In genomic region chr17:1492249-1493206, GRCh38 we compare ENCODE assay signal across 1 cellular context.
TF ChIP-seq lines count a peak whose summit lies in the region.

TSS of gene MYO1C (minus strand) at chr17:1492686. CDS start at chr17:1492487, 199 bp downstream.

TF ChIP-seq in HepG2, 621 proteins besides CTCF, POLR2A, EP300 and RAD21 (continued from another document and continues in another):
- no peak for TF ChIP-seq CAMTA2 (CRISPR knock-in tag; IDR thresholded peaks at IDR 0.05; ENCODE audit: borderline replicate concordance)
- no peak for TF ChIP-seq ATM (IDR thresholded peaks at IDR 0.05; ENCODE audit: borderline replicate concordance)
- no peak for TF ChIP-seq TFAP4 (IDR thresholded peaks at IDR 0.05; ENCODE audit: borderline replicate concordance, low read depth)
- TF ChIP-seq ZNF761 (CRISPR knock-in tag; conservative IDR thresholded peaks at IDR 0.05): 0 out of 2 replicates have a peak, but pooled peaks have one; percentile 42
- TF ChIP-seq ARID4A (CRISPR knock-in tag; IDR thresholded peaks at IDR 0.05; ENCODE audit: borderline replicate concordance): peak; percentile 42; the same call in 1 of the 2 replicates
- no peak for TF ChIP-seq NR2F1 (CRISPR knock-in tag; IDR thresholded peaks at IDR 0.05)
- no peak for TF ChIP-seq ZNF205 (CRISPR knock-in tag; IDR thresholded peaks at IDR 0.05)
- TF ChIP-seq ZSCAN5A (CRISPR knock-in tag; IDR thresholded peaks at IDR 0.05; ENCODE audit: borderline replicate concordance): no peak
- no peak for TF ChIP-seq CSRNP2 (CRISPR knock-in tag; conservative IDR thresholded peaks at IDR 0.05; ENCODE audit: low read depth)
- no peak for TF ChIP-seq GPN1 (CRISPR knock-in tag; IDR thresholded peaks at IDR 0.05; ENCODE audit: borderline replicate concordance)
- TF ChIP-seq ZNF556 (CRISPR knock-in tag; IDR thresholded peaks at IDR 0.05; ENCODE audit: borderline replicate concordance): peak; percentile 15; the same call in 1 of the 2 replicates
- TF ChIP-seq HDAC2 (CRISPR knock-in tag; IDR thresholded peaks at IDR 0.05): no peak
- TF ChIP-seq ZNF687 (CRISPR knock-in tag; IDR thresholded peaks at IDR 0.05): peak; percentile 74
- TF ChIP-seq ZFP1 (CRISPR knock-in tag; IDR thresholded peaks at IDR 0.05): no peak
- no peak for TF ChIP-seq ZBTB43 (CRISPR knock-in tag; conservative IDR thresholded peaks at IDR 0.05)
- no peak; the same call in 1 of the 2 replicates for TF ChIP-seq PHF21A (CRISPR knock-in tag; IDR thresholded peaks at IDR 0.05)
- no peak for TF ChIP-seq IRF1 (CRISPR knock-in tag; IDR thresholded peaks at IDR 0.05; ENCODE audit: low read depth)
- no peak for TF ChIP-seq TEAD3 (CRISPR knock-in tag; optimal IDR thresholded peaks at IDR 0.05; ENCODE audit: borderline replicate concordance)
- TF ChIP-seq SKIL (CRISPR knock-in tag; IDR thresholded peaks at IDR 0.05; ENCODE audit: borderline replicate concordance): no peak
- TF ChIP-seq NONO (IDR thresholded peaks at IDR 0.05): no peak
- no peak; the same call in 1 of the 2 replicates for TF ChIP-seq NONO (CRISPR knock-in tag; conservative IDR thresholded peaks at IDR 0.05)
- no peak for TF ChIP-seq MAFF (IDR thresholded peaks at IDR 0.05; ENCODE audit: low read depth, low read length)
- peak; percentile 7; the same call in 1 of the 2 replicates for TF ChIP-seq ZFY (CRISPR knock-in tag; IDR thresholded peaks at IDR 0.05)
- no peak for TF ChIP-seq MAZ (IDR thresholded peaks at IDR 0.05; ENCODE audit: borderline replicate concordance, low read depth, low read length)
- TF ChIP-seq MAZ (CRISPR knock-in tag; IDR thresholded peaks at IDR 0.05; ENCODE audit: low read depth): no peak
- TF ChIP-seq TBX3 (IDR thresholded peaks at IDR 0.05; ENCODE audit: borderline replicate concordance): no peak
- no peak for TF ChIP-seq KDM5A (IDR thresholded peaks at IDR 0.05; ENCODE audit: borderline replicate concordance, low read length)
- no peak; the same call in 1 of the 2 replicates for TF ChIP-seq MYC (CRISPR knock-in tag; IDR thresholded peaks at IDR 0.05; ENCODE audit: borderline replicate concordance)
- peak; percentile 80; the same call in 1 of the 2 replicates for TF ChIP-seq ZNF605 (CRISPR knock-in tag; IDR thresholded peaks at IDR 0.05)
- no peak for TF ChIP-seq HOXA9 (CRISPR knock-in tag; IDR thresholded peaks at IDR 0.05; ENCODE audit: borderline replicate concordance)
- TF ChIP-seq SMAD1 (CRISPR knock-in tag; IDR thresholded peaks at IDR 0.05; ENCODE audit: borderline replicate concordance, low read depth): no peak
- no peak for TF ChIP-seq ZUFSP (CRISPR knock-in tag; IDR thresholded peaks at IDR 0.05; ENCODE audit: borderline replicate concordance)
- TF ChIP-seq ZNF557 (CRISPR knock-in tag; IDR thresholded peaks at IDR 0.05): 0 out of 2 replicates have a peak, but pooled peaks have one; percentile 54
- no peak for TF ChIP-seq ZNF552 (CRISPR knock-in tag; IDR thresholded peaks at IDR 0.05; ENCODE audit: borderline replicate concordance)
